Comparison of ENCODE assay signal across 29 cellular contexts in the genomic region with DNA sequence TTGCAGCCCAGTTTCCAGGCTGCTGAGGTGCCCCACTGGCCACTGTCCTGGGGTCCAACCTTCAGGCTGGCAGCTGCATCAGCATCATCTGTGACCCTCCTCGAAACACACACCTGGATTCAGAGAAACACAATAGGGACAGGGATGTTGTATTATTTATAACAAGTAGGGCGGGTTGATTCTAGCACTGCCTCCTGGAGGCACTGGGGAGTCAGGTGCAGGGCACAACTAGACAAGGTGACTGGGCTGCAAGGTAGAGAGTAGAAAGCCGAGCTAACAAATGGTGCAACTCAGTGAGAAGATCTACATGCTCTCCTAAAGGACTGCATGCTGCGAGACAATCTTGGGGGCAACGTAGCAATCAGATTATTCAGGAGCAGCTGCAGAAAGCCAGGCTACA.
"Had no signal": no experiment of that assay in that cellular context is flagged by ENCODE, and none has a peak within 500 bp of the region (broad histone marks: within the 10 kb centered on the region; RNA-seq: fewer than 3 reads in every experiment).

No MANE protein-coding gene starts in this region.

- H3K4me2 ChIP-seq: PC-9 had no signal

- H3K27me3 Mint-ChIP-seq: activated CD4-positive, alpha-beta T cell treated with anti-CD3 and anti-CD28 coated beads, Interleukin-2, amount 10 ng/mL, durations not matched to agents 24 days and 14 days had no signal

- H3K9me3 ChIP-seq: adrenal gland, body of pancreas had no signal

- DNase-seq: activated CD4-positive, alpha-beta T cell treated with anti-CD3 and anti-CD28 coated beads, Interleukin-2, amount 10 ng/mL, durations not matched to agents 24 days and 14 days; activated CD4-positive, alpha-beta T cell treated with anti-CD3 and anti-CD28 coated beads, Interleukin-2, amount 50 U/mL, for 48 hours; activated CD8-positive, alpha-beta memory T cell treated with anti-CD3 and anti-CD28 coated beads, Interleukin-2, amount 50 U/mL, for 4 hours; activated CD8-positive, alpha-beta T cell treated with anti-CD3 and anti-CD28 coated beads, Interleukin-2, amount 10 ng/mL, durations not matched to agents 7 days and 5 days; activated gamma-delta T cell treated with Interleukin-2 at 50 U/mL for 16 hours; activated naive CD4-positive, alpha-beta T cell treated with anti-CD3 and anti-CD28 coated beads for 36 hours; activated T-cell treated with anti-CD3 and anti-CD28 coated beads for 4 hours; activated T-cell treated with anti-CD3 and anti-CD28 coated beads, Interleukin-2, amount 50 U/mL, for 4 hours; adrenal gland; body of pancreas; Karpas-422; KBM-7; NCI-H1105; NCI-H1417 treated with DMSO at 0.1 percent for 48 hours; NCI-H187 treated with DMSO at 0.1 percent for 48 hours; PC-9; SIG-M5; SW 1271; T-helper 1 cell; T-helper 2 cell; T-helper 9 cell had no signal

- H3K4me3 ChIP-seq: adrenal gland, body of pancreas, breast epithelium, PC-9 had no signal

- H3K9me3 Mint-ChIP-seq: activated T-cell treated with anti-CD3 and anti-CD28 coated beads, Interleukin-2, amount 50 U/mL, for 4 hours had no signal

- H2AFZ ChIP-seq: PC-9 had no signal

- H3K4me1 ChIP-seq: adrenal gland, body of pancreas, breast epithelium had no signal

- FAIRE-seq: astrocyte, RCC 7860 had no signal

- H3K27ac ChIP-seq: adrenal gland, body of pancreas, breast epithelium, PC-9, RWPE1, VCaP had no signal

- H3K4me3 Mint-ChIP-seq: activated CD4-positive, alpha-beta T cell treated with anti-CD3 and anti-CD28 coated beads, Interleukin-2, amount 10 ng/mL, durations not matched to agents 24 days and 14 days; activated CD8-positive, alpha-beta T cell treated with anti-CD3 and anti-CD28 coated beads, Interleukin-2, amount 10 ng/mL, durations not matched to agents 7 days and 5 days; activated naive CD4-positive, alpha-beta T cell treated with anti-CD3 and anti-CD28 coated beads for 36 hours; activated T-cell treated with anti-CD3 and anti-CD28 coated beads, Interleukin-2, amount 50 U/mL, for 4 hours; activated T-helper 1 cell treated with anti-CD3 and anti-CD28 coated beads, Interleukin-12 subunit alpha, Interleukin-12 subunit beta, Interleukin-2, Interleukin-4 antibody, amounts not matched to agents 30 ng/mL and 10 ng/mL and 1 ng/mL, durations not matched to agents 14 hours and 24 hours and 36 hours had no signal

- H3K27me3 ChIP-seq: adrenal gland, body of pancreas, breast epithelium had no signal

- ATAC-seq: activated CD8-positive, alpha-beta T cell treated with anti-CD3 and anti-CD28 coated beads, Interleukin-2, amount 10 ng/mL, durations not matched to agents 7 days and 5 days; activated naive CD4-positive, alpha-beta T cell treated with anti-CD3 and anti-CD28 coated beads, Interleukin-2, amount 50 U/mL, for 72 hours; activated T-cell treated with anti-CD3 and anti-CD28 coated beads, Interleukin-2, amount 50 U/mL, for 4 hours; body of pancreas; Right ventricle myocardium inferior had no signal

- H3K4me1 Mint-ChIP-seq: activated CD4-positive, alpha-beta T cell treated with anti-CD3 and anti-CD28 coated beads, Interleukin-2, amount 10 ng/mL, durations not matched to agents 24 days and 14 days had no signal

- H3K27ac Mint-ChIP-seq: activated CD4-positive, alpha-beta T cell treated with anti-CD3 and anti-CD28 coated beads, Interleukin-2, amount 10 ng/mL, durations not matched to agents 24 days and 14 days; activated CD8-positive, alpha-beta T cell treated with anti-CD3 and anti-CD28 coated beads, Interleukin-2, amount 10 ng/mL, durations not matched to agents 7 days and 5 days; activated naive CD4-positive, alpha-beta T cell treated with anti-CD3 and anti-CD28 coated beads for 36 hours; activated T-helper 1 cell treated with anti-CD3 and anti-CD28 coated beads, Interleukin-12 subunit alpha, Interleukin-12 subunit beta, Interleukin-2, Interleukin-4 antibody, amounts not matched to agents 30 ng/mL and 10 ng/mL and 1 ng/mL, durations not matched to agents 14 hours and 24 hours and 36 hours had no signal

- H3K36me3 ChIP-seq: adrenal gland, breast epithelium had no signal
